Comparison of ENCODE assay signal across 1 cellular context in the genomic region with DNA sequence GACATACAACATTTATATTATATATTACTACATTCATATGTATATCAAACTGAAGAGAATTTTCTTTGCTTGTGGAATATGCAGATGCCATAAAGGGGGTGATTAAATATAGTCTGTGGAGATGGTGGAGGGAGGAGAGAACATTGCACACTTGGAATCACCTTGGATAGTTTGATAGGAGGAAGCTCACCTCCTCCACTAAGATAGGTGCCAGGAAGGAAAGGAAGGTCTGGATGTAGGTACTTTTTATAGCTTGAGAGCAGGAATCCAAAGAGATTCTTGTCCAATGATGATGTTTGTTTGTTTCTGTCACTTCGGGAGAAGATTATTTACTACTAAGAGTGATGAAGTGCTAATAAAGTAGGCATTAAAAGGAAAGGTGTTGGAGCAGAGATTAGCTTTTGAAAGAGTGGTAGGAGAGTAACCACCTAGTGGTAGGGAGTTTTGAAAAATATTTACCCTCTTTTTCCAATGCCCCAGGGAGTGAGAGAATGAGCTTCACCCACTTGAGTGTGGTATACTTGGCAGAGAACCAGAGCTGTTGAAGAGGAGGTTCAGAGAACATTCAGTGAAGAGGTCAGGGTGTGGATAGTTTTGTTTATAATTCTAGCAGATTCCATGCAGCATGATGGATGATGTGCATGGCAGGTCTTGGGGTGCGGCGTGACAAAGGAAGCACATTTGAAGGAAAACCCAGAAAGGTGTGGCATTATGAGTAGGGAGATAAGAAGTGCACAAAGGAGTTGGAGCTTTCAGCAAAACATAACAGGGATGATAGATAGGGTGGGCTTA.
TF ChIP-seq lines count a peak whose summit lies in the region.

No MANE protein-coding gene starts in this region.

TF ChIP-seq in HEK293, 187 proteins besides CTCF, POLR2A, EP300 and RAD21 (continued from another document and continues in another):
- TF ChIP-seq GLI2 (tag by site-specific recombination; IDR thresholded peaks at IDR 0.05; ENCODE audit: borderline replicate concordance, low read depth) (peak; percentile 78; the same call in 1 of the 2 replicates), ZNF341 (tag by site-specific recombination; IDR thresholded peaks at IDR 0.05; ENCODE audit: low read depth) (peak; percentile 82), ZFP41 (tag by site-specific recombination; IDR thresholded peaks at IDR 0.05; ENCODE audit: borderline replicate concordance) (no peak), WT1 (tag by site-specific recombination; IDR thresholded peaks at IDR 0.05) (peak; percentile 100), ZNF280C (tag by site-specific recombination; IDR thresholded peaks at IDR 0.05) (no peak), ZNF423 (tag by site-specific recombination; IDR thresholded peaks at IDR 0.05) (peak; percentile 94), ZNF610 (tag by site-specific recombination; IDR thresholded peaks at IDR 0.05; ENCODE audit: borderline replicate concordance) (peak; percentile 73; the same call in 1 of the 2 replicates), GFI1B (tag by site-specific recombination; IDR thresholded peaks at IDR 0.05) (peak; percentile 92), ZBTB20 (tag by site-specific recombination; IDR thresholded peaks at IDR 0.05) (no peak), TSHZ1 (tag by site-specific recombination; IDR thresholded peaks at IDR 0.05; ENCODE audit: borderline replicate concordance) (peak; percentile 51; the same call in 1 of the 2 replicates), PRDM1 (tag by site-specific recombination; IDR thresholded peaks at IDR 0.05) (no peak), ZNF24 (tag by site-specific recombination; IDR thresholded peaks at IDR 0.05) (peak; percentile 75; the same call in 1 of the 2 replicates), MZF1 (tag by site-specific recombination; IDR thresholded peaks at IDR 0.05; ENCODE audit: borderline replicate concordance) (peak; percentile 65; the same call in 1 of the 2 replicates), OSR2 (tag by site-specific recombination; IDR thresholded peaks at IDR 0.05) (peak; percentile 97), ZNF624 (tag by site-specific recombination; IDR thresholded peaks at IDR 0.05) (no peak), PRDM4 (tag by site-specific recombination; IDR thresholded peaks at IDR 0.05) (peak; percentile 88), ZNF837 (tag by site-specific recombination; IDR thresholded peaks at IDR 0.05) (no peak), ZNF302 (tag by site-specific recombination; IDR thresholded peaks at IDR 0.05; ENCODE audit: low read depth) (0 out of 2 replicates have a peak, but pooled peaks have one; percentile 54), ZNF629 (tag by site-specific recombination; IDR thresholded peaks at IDR 0.05) (peak; percentile 52; the same call in 1 of the 2 replicates), ZXDB (tag by site-specific recombination; IDR thresholded peaks at IDR 0.05) (peak; percentile 93), ZNF777 (tag by site-specific recombination; IDR thresholded peaks at IDR 0.05; ENCODE audit: borderline replicate concordance) (no peak), ATF2 (tag by site-specific recombination; IDR thresholded peaks at IDR 0.05; ENCODE audit: low read depth) (peak; percentile 69), GLIS1 (tag by site-specific recombination; IDR thresholded peaks at IDR 0.05) (peak; percentile 74), ZBTB8A (tag by site-specific recombination; IDR thresholded peaks at IDR 0.05) (peak; percentile 65), ZFP3 (tag by site-specific recombination; IDR thresholded peaks at IDR 0.05; ENCODE audit: low read depth) (no peak), BCL11A (tag by site-specific recombination; IDR thresholded peaks at IDR 0.05; ENCODE audit: low read depth) (no peak), ZNF23 (tag by site-specific recombination; IDR thresholded peaks at IDR 0.05; ENCODE audit: borderline replicate concordance) (no peak), ZNF324 (tag by site-specific recombination; IDR thresholded peaks at IDR 0.05) (0 out of 2 replicates have a peak, but pooled peaks have one; percentile 32)
- TF ChIP-seq, protein P1, sequence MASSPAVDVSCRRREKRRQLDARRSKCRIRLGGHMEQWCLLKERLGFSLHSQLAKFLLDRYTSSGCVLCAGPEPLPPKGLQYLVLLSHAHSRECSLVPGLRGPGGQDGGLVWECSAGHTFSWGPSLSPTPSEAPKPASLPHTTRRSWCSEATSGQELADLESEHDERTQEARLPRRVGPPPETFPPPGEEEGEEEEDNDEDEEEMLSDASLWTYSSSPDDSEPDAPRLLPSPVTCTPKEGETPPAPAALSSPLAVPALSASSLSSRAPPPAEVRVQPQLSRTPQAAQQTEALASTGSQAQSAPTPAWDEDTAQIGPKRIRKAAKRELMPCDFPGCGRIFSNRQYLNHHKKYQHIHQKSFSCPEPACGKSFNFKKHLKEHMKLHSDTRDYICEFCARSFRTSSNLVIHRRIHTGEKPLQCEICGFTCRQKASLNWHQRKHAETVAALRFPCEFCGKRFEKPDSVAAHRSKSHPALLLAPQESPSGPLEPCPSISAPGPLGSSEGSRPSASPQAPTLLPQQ (tag by site-specific recombination; IDR thresholded peaks at IDR 0.05) = 0 out of 2 replicates have a peak, but pooled peaks have one; percentile 65
- TF ChIP-seq, protein P2, sequence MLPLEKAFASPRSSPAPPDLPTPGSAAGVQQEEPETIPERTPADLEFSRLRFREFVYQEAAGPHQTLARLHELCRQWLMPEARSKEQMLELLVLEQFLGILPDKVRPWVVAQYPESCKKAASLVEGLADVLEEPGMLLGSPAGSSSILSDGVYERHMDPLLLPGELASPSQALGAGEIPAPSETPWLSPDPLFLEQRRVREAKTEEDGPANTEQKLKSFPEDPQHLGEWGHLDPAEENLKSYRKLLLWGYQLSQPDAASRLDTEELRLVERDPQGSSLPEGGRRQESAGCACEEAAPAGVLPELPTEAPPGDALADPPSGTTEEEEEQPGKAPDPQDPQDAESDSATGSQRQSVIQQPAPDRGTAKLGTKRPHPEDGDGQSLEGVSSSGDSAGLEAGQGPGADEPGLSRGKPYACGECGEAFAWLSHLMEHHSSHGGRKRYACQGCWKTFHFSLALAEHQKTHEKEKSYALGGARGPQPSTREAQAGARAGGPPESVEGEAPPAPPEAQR (tag by site-specific recombination; IDR thresholded peaks at IDR 0.05) = no peak
- TF ChIP-seq, protein P3, sequence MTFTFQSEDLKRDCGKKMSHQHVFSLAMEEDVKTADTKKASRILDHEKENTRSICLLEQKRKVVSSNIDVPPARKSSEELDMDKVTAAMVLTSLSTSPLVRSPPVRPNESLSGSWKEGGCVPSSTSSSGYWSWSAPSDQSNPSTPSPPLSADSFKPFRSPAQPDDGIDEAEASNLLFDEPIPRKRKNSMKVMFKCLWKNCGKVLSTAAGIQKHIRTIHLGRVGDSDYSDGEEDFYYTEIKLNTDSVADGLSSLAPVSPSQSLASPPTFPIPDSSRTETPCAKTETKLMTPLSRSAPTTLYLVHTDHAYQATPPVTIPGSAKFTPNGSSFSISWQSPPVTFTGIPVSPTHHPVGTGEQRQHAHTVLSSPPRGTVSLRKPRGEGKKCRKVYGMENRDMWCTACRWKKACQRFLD (tag by site-specific recombination; IDR thresholded peaks at IDR 0.05) = no peak
- TF ChIP-seq, protein P4, sequence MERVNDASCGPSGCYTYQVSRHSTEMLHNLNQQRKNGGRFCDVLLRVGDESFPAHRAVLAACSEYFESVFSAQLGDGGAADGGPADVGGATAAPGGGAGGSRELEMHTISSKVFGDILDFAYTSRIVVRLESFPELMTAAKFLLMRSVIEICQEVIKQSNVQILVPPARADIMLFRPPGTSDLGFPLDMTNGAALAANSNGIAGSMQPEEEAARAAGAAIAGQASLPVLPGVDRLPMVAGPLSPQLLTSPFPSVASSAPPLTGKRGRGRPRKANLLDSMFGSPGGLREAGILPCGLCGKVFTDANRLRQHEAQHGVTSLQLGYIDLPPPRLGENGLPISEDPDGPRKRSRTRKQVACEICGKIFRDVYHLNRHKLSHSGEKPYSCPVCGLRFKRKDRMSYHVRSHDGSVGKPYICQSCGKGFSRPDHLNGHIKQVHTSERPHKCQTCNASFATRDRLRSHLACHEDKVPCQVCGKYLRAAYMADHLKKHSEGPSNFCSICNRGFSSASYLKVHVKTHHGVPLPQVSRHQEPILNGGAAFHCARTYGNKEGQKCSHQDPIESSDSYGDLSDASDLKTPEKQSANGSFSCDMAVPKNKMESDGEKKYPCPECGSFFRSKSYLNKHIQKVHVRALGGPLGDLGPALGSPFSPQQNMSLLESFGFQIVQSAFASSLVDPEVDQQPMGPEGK (tag by site-specific recombination; IDR thresholded peaks at IDR 0.05) = no peak
- TF ChIP-seq, protein P5, sequence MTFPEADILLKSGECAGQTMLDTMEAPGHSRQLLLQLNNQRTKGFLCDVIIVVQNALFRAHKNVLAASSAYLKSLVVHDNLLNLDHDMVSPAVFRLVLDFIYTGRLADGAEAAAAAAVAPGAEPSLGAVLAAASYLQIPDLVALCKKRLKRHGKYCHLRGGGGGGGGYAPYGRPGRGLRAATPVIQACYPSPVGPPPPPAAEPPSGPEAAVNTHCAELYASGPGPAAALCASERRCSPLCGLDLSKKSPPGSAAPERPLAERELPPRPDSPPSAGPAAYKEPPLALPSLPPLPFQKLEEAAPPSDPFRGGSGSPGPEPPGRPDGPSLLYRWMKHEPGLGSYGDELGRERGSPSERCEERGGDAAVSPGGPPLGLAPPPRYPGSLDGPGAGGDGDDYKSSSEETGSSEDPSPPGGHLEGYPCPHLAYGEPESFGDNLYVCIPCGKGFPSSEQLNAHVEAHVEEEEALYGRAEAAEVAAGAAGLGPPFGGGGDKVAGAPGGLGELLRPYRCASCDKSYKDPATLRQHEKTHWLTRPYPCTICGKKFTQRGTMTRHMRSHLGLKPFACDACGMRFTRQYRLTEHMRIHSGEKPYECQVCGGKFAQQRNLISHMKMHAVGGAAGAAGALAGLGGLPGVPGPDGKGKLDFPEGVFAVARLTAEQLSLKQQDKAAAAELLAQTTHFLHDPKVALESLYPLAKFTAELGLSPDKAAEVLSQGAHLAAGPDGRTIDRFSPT (tag by site-specific recombination; IDR thresholded peaks at IDR 0.05) = no peak
